ENCODE assay signal across 23 cellular contexts in genomic region chr7:45106820-45107219, GRCh38. TPM values are rescaled to one million over a fixed set of nuclear protein-coding genes. Genes with fewer than 3 reads are reported as not detected.
DNase-seq lines count a peak whose midpoint lies in the region; ATAC-seq, FAIRE-seq and TF ChIP-seq lines count a peak whose summit lies in the region.
"Had no signal": no experiment of that assay in that cellular context is flagged by ENCODE, and none has a peak within 500 bp of the region (broad histone marks: within the 10 kb centered on the region; RNA-seq: fewer than 3 reads in every experiment).

No MANE protein-coding gene starts in this region.

- H3K36me3 ChIP-seq in HepG2 (replicated peaks in 1 of 2; ENCODE audit: control insufficient read depth in 1 of 2, insufficient read depth in 2 of 2, low read length in 2 of 2) (peaks cover 50 to 75% of the 10 kb centered on the region in 2 experiments), right lobe of liver (peaks cover 16 to 73% (median 48%) of the 10 kb centered on the region in 4 donors), OCI-LY7 (ENCODE audit: insufficient read depth, low read length) (peaks cover 84% of the 10 kb centered on the region), endodermal cell (ENCODE audit: control insufficient read depth, insufficient read depth, low read length) (peaks cover 75% of the 10 kb centered on the region), sigmoid colon (peaks cover 60 to 77% (median 68%) of the 10 kb centered on the region in 4 donors), SK-N-SH (replicated peaks in 1 of 2; ENCODE audit: control insufficient read depth in 1 of 2, insufficient read depth in 2 of 2, low read length in 1 of 2) (peaks cover 62 to 75% of the 10 kb centered on the region in 2 experiments)

- TF ChIP-seq CTCF in HepG2 (CRISPR knock-in tag; IDR thresholded peaks at IDR 0.05), result no peak
- TF ChIP-seq CTCF in right lobe of liver (IDR thresholded peaks at IDR 0.05), result no peak
- no peak for TF ChIP-seq CTCF in OCI-LY7 (conservative IDR thresholded peaks at IDR 0.05; ENCODE audit: low read length)
- no peak for TF ChIP-seq CTCF in endodermal cell (conservative IDR thresholded peaks at IDR 0.05)
- TF ChIP-seq CTCF in sigmoid colon (IDR thresholded peaks at IDR 0.05), result no peak
- TF ChIP-seq CTCF in SK-N-SH (IDR thresholded peaks at IDR 0.05), result no peak

- H3K36me3 Mint-ChIP-seq in endodermal cell (ENCODE audit: low read depth), result peaks cover 62% of the 10 kb centered on the region

- 96% methylated on average over 5 of the region's 8 CpGs for WGBS in HepG2 (ENCODE audit: low lambda C conversion rate)
- WGBS in right lobe of liver (ENCODE audit: insufficient coverage, low coverage, low lambda C conversion rate, missing lambda C conversion rate), result 85% methylated on average over 5 of the region's 8 CpGs
- 82 to 100% methylated on average over 3 to 8 of the region's 8 CpGs for WGBS in endodermal cell (ENCODE audit: insufficient coverage in 1 of 2, insufficient read length in 1 of 2), 2 experiments
- WGBS in sigmoid colon, 2 donors, result 73 to 74% methylated on average over 8 of the region's 8 CpGs
- WGBS in SK-N-SH (ENCODE audit: low lambda C conversion rate), result 84% methylated on average over 7 of the region's 8 CpGs

- H4K20me1 ChIP-seq in HepG2 (ENCODE audit: insufficient read depth, low read length), result peaks cover 22% of the 10 kb centered on the region
- H4K20me1 ChIP-seq in OCI-LY7 (ENCODE audit: insufficient read depth, low read length), result peaks cover 27% of the 10 kb centered on the region
- peaks cover 64% of the 10 kb centered on the region for H4K20me1 ChIP-seq in SK-N-SH (ENCODE audit: insufficient read depth)

- BruUV-seq in HepG2 (replicated peaks; lab: Mats Ljungman, UMichigan), result no TSS peak
- BruUV-seq in OCI-LY7 (replicated peaks; lab: Mats Ljungman, UMichigan), result no TSS peak

- H3K9me3 Mint-ChIP-seq in endodermal cell, result no peaks in the 10 kb centered on the region

- no peaks in the 10 kb centered on the region for H3K27me3 Mint-ChIP-seq in endodermal cell (ENCODE audit: insufficient read depth)

- peaks cover 6% of the 10 kb centered on the region for H3K4me1 Mint-ChIP-seq in endodermal cell

- no peak overlapping the region for H3K27ac Mint-ChIP-seq in endodermal cell

- no peak overlapping the region for H3K4me3 ChIP-seq in HepG2 (replicated peaks in 1 of 3; ENCODE audit: insufficient read depth in 1 of 3, low read depth in 2 of 3, low read length in 3 of 3)
- no peak overlapping the region for H3K4me3 ChIP-seq in right lobe of liver
- no peak overlapping the region for H3K4me3 ChIP-seq in OCI-LY7 (ENCODE audit: low read depth, low read length, poor library complexity, severe bottlenecking)
- no peak overlapping the region for H3K4me3 ChIP-seq in endodermal cell (ENCODE audit: low read length)
- H3K4me3 ChIP-seq in sigmoid colon, result no peak overlapping the region
- H3K4me3 ChIP-seq in SK-N-SH (ENCODE audit: low read depth in 2 of 2, low read length in 1 of 2), result no peak overlapping the region

- H3K27ac ChIP-seq in HepG2 (ENCODE audit: extremely low read length, insufficient read depth, low read length) (no peak overlapping the region), right lobe of liver (no peak overlapping the region), OCI-LY7 (ENCODE audit: low read depth, low read length, poor library complexity, severe bottlenecking) (no peak overlapping the region), endodermal cell (ENCODE audit: low read depth, low read length) (no peak overlapping the region), sigmoid colon (no peak overlapping the region), SK-N-SH (ENCODE audit: low read depth in 2 of 2, low read length in 1 of 2) (no peak overlapping the region)
- H3K27ac ChIP-seq: KMS-11 had no signal

- DNase-seq in HepG2 (ENCODE audit: low spot score), result no peak
- DNase-seq in right lobe of liver, result no peak
- no peak for DNase-seq in OCI-LY7 (ENCODE audit: low spot score)
- DNase-seq in endodermal cell, result peak; percentile 27
- peak; percentile 25 for DNase-seq in sigmoid colon
- DNase-seq in SK-N-SH, result no peak
- DNase-seq in GM19239 (ENCODE audit: insufficient read length, low spot score), result no peak
- DNase-seq: ACHN, COR-L47, GF-D8, NCI-H1417, NCI-H187, NCI-H2107, NCI-H510A, NCI-H748 treated with DMSO at 0.1 percent for 48 hours, OCI-M1, SHP77 treated with DMSO at 0.1 percent for 48 hours had no signal

- TF ChIP-seq RAD21 in HepG2 (CRISPR knock-in tag; IDR thresholded peaks at IDR 0.05), result no peak
- no peak for TF ChIP-seq RAD21 in SK-N-SH (IDR thresholded peaks at IDR 0.05; ENCODE audit: low read length)

- FAIRE-seq in HepG2 (lab: Jason Lieb, UNC), result no peak
- FAIRE-seq in GM19239 (lab: Jason Lieb, UNC), result no peak
- FAIRE-seq: H54 had no signal

- intact Hi-C loops in HepG2 (cut with micrococcal nuclease; ENCODE audit: unreplicated experiment) (no loop called here), right lobe of liver (cut with DNase I) (no loop called here), OCI-LY7 (cut with micrococcal nuclease; ENCODE audit: unreplicated experiment) (no loop called here), sigmoid colon (cut with DNase I) (no loop called here)

- in situ Hi-C loops in HepG2 (cut with HindIII; ENCODE audit: extremely low pct_ligation_motif_present, low pct_unique_long_range_greater_than_20kb), result no loop called here

- no peaks in the 10 kb centered on the region for H3K9me2 ChIP-seq in OCI-LY7 (ENCODE audit: insufficient read depth, low read length)
- H3K9me2 ChIP-seq in SK-N-SH, result no peaks in the 10 kb centered on the region

- POLR2A ChIA-PET in HepG2 (lab: Yijun Ruan, JAX), result no interaction called here
- POLR2A ChIA-PET in OCI-LY7 (lab: Charles Lee), result no interaction called here
- POLR2A ChIA-PET in SK-N-SH (lab: Yijun Ruan, JAX), result no interaction called here

- CTCF ChIA-PET in HepG2 (lab: Yijun Ruan, JAX; ENCODE audit: low intra/inter-chr PET ratio, low total read pairs) (no interaction called here), OCI-LY7 (lab: Charles Lee; ENCODE audit: unreplicated experiment) (no interaction called here), SK-N-SH (lab: Yijun Ruan, JAX) (no interaction called here)

- TF ChIP-seq POLR2A in HepG2 (IDR thresholded peaks at IDR 0.05; ENCODE audit: insufficient read depth in 1 of 2, low read depth in 2 of 2, low read length in 2 of 2) (0 out of 4 replicates have a peak, but pooled peaks have one; percentile 16 to 21), right lobe of liver (IDR thresholded peaks at IDR 0.05) (no peak), sigmoid colon (IDR thresholded peaks at IDR 0.05) (no peak)

- no peaks in the 10 kb centered on the region for H3F3A ChIP-seq in SK-N-SH (replicated peaks; ENCODE audit: insufficient read depth)

- H3K9me3 ChIP-seq in HepG2 (ENCODE audit: low read length), result no peaks in the 10 kb centered on the region
- H3K9me3 ChIP-seq in right lobe of liver, result no peaks in the 10 kb centered on the region
- no peaks in the 10 kb centered on the region for H3K9me3 ChIP-seq in OCI-LY7 (ENCODE audit: low read length)
- H3K9me3 ChIP-seq in endodermal cell (ENCODE audit: control insufficient read depth, low read length), result no peaks in the 10 kb centered on the region
- H3K9me3 ChIP-seq in sigmoid colon, result no peaks in the 10 kb centered on the region
- H3K9me3 ChIP-seq in SK-N-SH, result no peaks in the 10 kb centered on the region

- H3K4me1 ChIP-seq in HepG2 (ENCODE audit: insufficient read depth, low read length), result peaks cover 41% of the 10 kb centered on the region
- peaks cover 0 to 20% (median 4%) of the 10 kb centered on the region in 4 donors for H3K4me1 ChIP-seq in right lobe of liver
- H3K4me1 ChIP-seq in OCI-LY7 (ENCODE audit: insufficient read depth, low read length, poor library complexity, severe bottlenecking), result peaks cover 30% of the 10 kb centered on the region
- no peaks in the 10 kb centered on the region for H3K4me1 ChIP-seq in endodermal cell (ENCODE audit: control insufficient read depth, insufficient read depth, low read length)
- H3K4me1 ChIP-seq in sigmoid colon, result peaks cover 0 to 43% (median 38%) of the 10 kb centered on the region in 4 donors
- peaks cover 7 to 21% of the 10 kb centered on the region in 2 experiments; a peak in 2 of 4 replicates for H3K4me1 ChIP-seq in SK-N-SH (ENCODE audit: control insufficient read depth in 1 of 2, insufficient read depth in 2 of 2, low read depth in 1 of 2, low read length in 1 of 2)

- H3K79me2 ChIP-seq in HepG2 (ENCODE audit: insufficient read depth, low read length) (peaks cover 53% of the 10 kb centered on the region), OCI-LY7 (ENCODE audit: insufficient read depth, low read depth, low read length) (peaks cover 54% of the 10 kb centered on the region), SK-N-SH (ENCODE audit: insufficient read depth) (peaks cover 71% of the 10 kb centered on the region)

- no peak overlapping the region for H3K9ac ChIP-seq in HepG2 (ENCODE audit: insufficient read depth, low read depth, low read length)
- no peak overlapping the region for H3K9ac ChIP-seq in endodermal cell (ENCODE audit: extremely low read depth, low read length, poor library complexity, severe bottlenecking)
- H3K9ac ChIP-seq in SK-N-SH, result no peak overlapping the region
- H3K9ac ChIP-seq: KMS-11 had no signal

- no peak overlapping the region for H3K4me3 Mint-ChIP-seq in endodermal cell
- H3K4me3 Mint-ChIP-seq: CD14-positive monocyte had no signal

- H3K27me3 ChIP-seq in HepG2 (ENCODE audit: control insufficient read depth in 1 of 2, insufficient read depth in 2 of 2, low read length in 2 of 2), result no peaks in the 10 kb centered on the region; a peak in 1 of 5 replicates
- no peaks in the 10 kb centered on the region for H3K27me3 ChIP-seq in right lobe of liver
- H3K27me3 ChIP-seq in endodermal cell (ENCODE audit: control insufficient read depth, insufficient read depth, low read length, poor library complexity, severe bottlenecking), result no peaks in the 10 kb centered on the region
- H3K27me3 ChIP-seq in sigmoid colon, result no peaks in the 10 kb centered on the region
- H3K27me3 ChIP-seq in SK-N-SH (ENCODE audit: insufficient read depth), result no peaks in the 10 kb centered on the region

- H2AFZ ChIP-seq in HepG2 (ENCODE audit: low read length), result no peak overlapping the region
- no peak overlapping the region for H2AFZ ChIP-seq in OCI-LY7 (ENCODE audit: low read length)
- no peak overlapping the region for H2AFZ ChIP-seq in SK-N-SH (ENCODE audit: low read depth)

- TF ChIP-seq EP300 in HepG2 (IDR thresholded peaks at IDR 0.05; ENCODE audit: low read depth in 2 of 2, low read length in 2 of 2) (no peak), HepG2 (CRISPR knock-in tag; IDR thresholded peaks at IDR 0.05; ENCODE audit: borderline replicate concordance) (no peak), sigmoid colon (IDR thresholded peaks at IDR 0.05) (no peak), SK-N-SH (IDR thresholded peaks at IDR 0.05; ENCODE audit: borderline replicate concordance in 1 of 2, low read depth in 1 of 2, low read length in 1 of 2) (no peak)

- H3K4me2 ChIP-seq in HepG2 (ENCODE audit: low read depth, low read length) (peak overlapping the region; percentile 34; the same call in 1 of the 2 replicates), OCI-LY7 (ENCODE audit: low read length) (peak overlapping the region; percentile 63; the same call in 1 of the 2 replicates), SK-N-SH (no peak overlapping the region)
- H3K4me2 ChIP-seq: KMS-11 had no signal

- ATAC-seq in HepG2 (no peak), right lobe of liver (no peak), GM19351 (IDR thresholded peaks at IDR 0.05; ENCODE audit: unreplicated experiment) (no peak)
- ATAC-seq: SK-N-SH treated with all-trans-retinoic acid at 6 μM for 48 hours had no signal

RNA-seq across cellular contexts. Expression of gene TBRG4, which starts 4.7 kb away (rescaled TPM):
- total RNA-seq in HepG2 (2016; rRNA removed; fragmentation: Illumina TruSeq; extraction: Trizol) (87.8 and 90.3 TPM in 2 replicates), right lobe of liver (10 to 100 TPM; 33.0 to 57.1 (median 41.7) TPM), OCI-LY7 (2022) (137 and 141 TPM in 2 replicates), endodermal cell (10 to 100 TPM; 66.7 to 95.9 TPM), sigmoid colon (10 to 100 TPM; 40.3 to 57.1 (median 46.8) TPM)
- total RNA-seq in HepG2 (2016; cell fraction: cytosol; rRNA removed; fragmentation: Illumina TruSeq; extraction: Trizol; ENCODE audit: low read depth), result 33.6 and 34.9 TPM in 2 replicates
- total RNA-seq in HepG2 (2016; cell fraction: insoluble cytoplasmic fraction; rRNA removed; fragmentation: Illumina TruSeq; extraction: Trizol), result 87.0 and 89.8 TPM in 2 replicates
- total RNA-seq in HepG2 (2016; cell fraction: membrane; rRNA removed; fragmentation: Illumina TruSeq; extraction: Trizol), result 33.7 and 38.0 TPM in 2 replicates
- total RNA-seq in HepG2 (2016; cell fraction: nucleus; rRNA removed; fragmentation: Illumina TruSeq; extraction: Trizol), result 82.0 and 84.8 TPM in 2 replicates
- polyA plus RNA-seq in HepG2 (2011; rRNA removed) (107 and 122 TPM in 2 replicates), sigmoid colon (10 to 100 TPM; 31.8 to 80.1 (median 44.6) TPM), SK-N-SH (2012; rRNA removed) (76.2 and 89.4 TPM in 2 replicates)
- polyA plus RNA-seq in HepG2 (2011; cell fraction: cytosol; rRNA removed), result 79.2 and 104 TPM in 2 replicates
- 370 and 388 TPM in 2 replicates for polyA plus RNA-seq in HepG2 (2011; cell fraction: nucleus; rRNA removed)
- polyA plus RNA-seq in HepG2 (2012), result 54.3 and 62.8 TPM in 2 replicates
- 11.2 and 11.7 TPM in 2 replicates for polyA plus RNA-seq in HepG2 (2016; cell fraction: cytosol; fragmentation: Illumina TruSeq; extraction: Trizol; ENCODE audit: low read depth)
- polyA plus RNA-seq in HepG2 (2016; cell fraction: insoluble cytoplasmic fraction; fragmentation: Illumina TruSeq; extraction: Trizol; ENCODE audit: low read depth), result 71.7 and 72.0 TPM in 2 replicates
- polyA plus RNA-seq in HepG2 (2016; cell fraction: membrane; fragmentation: Illumina TruSeq; extraction: Trizol; ENCODE audit: low read depth), result 17.4 and 18.6 TPM in 2 replicates
- 105 and 123 TPM in 2 replicates for polyA plus RNA-seq in HepG2 (2016; cell fraction: nucleus; fragmentation: Illumina TruSeq; extraction: Trizol; ENCODE audit: insufficient read depth, low read depth)
- polyA minus RNA-seq in HepG2 (2011; rRNA and poly(A)+ RNA removed; ENCODE audit: low replicate concordance), result 224 and 418 TPM in 2 replicates
- 56.5 and 63.0 TPM in 2 replicates for polyA minus RNA-seq in HepG2 (2011; cell fraction: cytosol; rRNA and poly(A)+ RNA removed)
- polyA minus RNA-seq in HepG2 (2011; cell fraction: nucleus; rRNA and poly(A)+ RNA removed), result 193 and 254 TPM in 2 replicates
- total RNA-seq in OCI-LY7 (2014; rRNA removed; shearing (Covaris generic)), result 113 and 117 TPM in 2 replicates
- 52.1 TPM for polyA plus RNA-seq in endodermal cell (2013, experiment 1 of 2)
- 54.2 TPM for polyA plus RNA-seq in endodermal cell (2013, experiment 2 of 2)
- polyA plus RNA-seq in SK-N-SH (2012; cell fraction: cytosol; rRNA removed), result 29.3 and 48.3 TPM in 2 replicates
- 211 and 212 TPM in 2 replicates for polyA plus RNA-seq in SK-N-SH (2012; cell fraction: nucleus; rRNA removed)

RNA-seq across cellular contexts. Expression of gene NACAD, which starts 18.1 kb away (rescaled TPM):
- total RNA-seq in HepG2 (2016; rRNA removed; fragmentation: Illumina TruSeq; extraction: Trizol) (0.08 TPM in 1 of 2 replicates, not detected in the other), right lobe of liver (under 1 TPM in 5 of 6 experiments, not detected in 1; 0.09 to 0.42 (median 0.12) TPM), OCI-LY7 (2022) (not detected in 2 replicates), endodermal cell (1 to 10 TPM; 5.8 to 6.7 TPM), sigmoid colon (1 to 10 TPM; 3.2 to 8.9 (median 4.9) TPM)
- not detected in 2 replicates for total RNA-seq in HepG2 (2016; cell fraction: cytosol; rRNA removed; fragmentation: Illumina TruSeq; extraction: Trizol; ENCODE audit: low read depth)
- 0.02 and 0.07 TPM in 2 replicates for total RNA-seq in HepG2 (2016; cell fraction: insoluble cytoplasmic fraction; rRNA removed; fragmentation: Illumina TruSeq; extraction: Trizol)
- total RNA-seq in HepG2 (2016; cell fraction: membrane; rRNA removed; fragmentation: Illumina TruSeq; extraction: Trizol), result not detected in 2 replicates
- total RNA-seq in HepG2 (2016; cell fraction: nucleus; rRNA removed; fragmentation: Illumina TruSeq; extraction: Trizol), result not detected in 2 replicates
- polyA plus RNA-seq in HepG2 (2011; rRNA removed) (0.04 and 0.07 TPM in 2 replicates), sigmoid colon (1 to 10 TPM in 1 of 3 donors, under 1 TPM in 2; 0.23 to 1.9 (median 0.60) TPM), SK-N-SH (2012; rRNA removed) (1.5 and 2.8 TPM in 2 replicates)
- 0.04 and 0.06 TPM in 2 replicates for polyA plus RNA-seq in HepG2 (2011; cell fraction: cytosol; rRNA removed)
- 0.45 and 0.54 TPM in 2 replicates for polyA plus RNA-seq in HepG2 (2011; cell fraction: nucleus; rRNA removed)
- 0.54 and 0.63 TPM in 2 replicates for polyA plus RNA-seq in HepG2 (2012)
- polyA plus RNA-seq in HepG2 (2016; cell fraction: cytosol; fragmentation: Illumina TruSeq; extraction: Trizol; ENCODE audit: low read depth), result not detected in 2 replicates
- polyA plus RNA-seq in HepG2 (2016; cell fraction: insoluble cytoplasmic fraction; fragmentation: Illumina TruSeq; extraction: Trizol; ENCODE audit: low read depth), result 0.08 TPM in 1 of 2 replicates, not detected in the other
- not detected in 2 replicates for polyA plus RNA-seq in HepG2 (2016; cell fraction: membrane; fragmentation: Illumina TruSeq; extraction: Trizol; ENCODE audit: low read depth)
- 0.15 and 0.89 TPM in 2 replicates for polyA plus RNA-seq in HepG2 (2016; cell fraction: nucleus; fragmentation: Illumina TruSeq; extraction: Trizol; ENCODE audit: insufficient read depth, low read depth)
- 0.05 TPM in 1 of 2 replicates, not detected in the other for polyA minus RNA-seq in HepG2 (2011; rRNA and poly(A)+ RNA removed; ENCODE audit: low replicate concordance)
- 0.09 and 0.20 TPM in 2 replicates for polyA minus RNA-seq in HepG2 (2011; cell fraction: cytosol; rRNA and poly(A)+ RNA removed)
- 0.13 and 0.25 TPM in 2 replicates for polyA minus RNA-seq in HepG2 (2011; cell fraction: nucleus; rRNA and poly(A)+ RNA removed)
- total RNA-seq in OCI-LY7 (2014; rRNA removed; shearing (Covaris generic)), result not detected in 2 replicates
- polyA plus RNA-seq in endodermal cell (2013, experiment 1 of 2), result 25.0 TPM
- polyA plus RNA-seq in endodermal cell (2013, experiment 2 of 2), result 21.5 TPM
- polyA plus RNA-seq in SK-N-SH (2012; cell fraction: cytosol; rRNA removed), result 1.1 and 1.9 TPM in 2 replicates
- 5.8 and 9.2 TPM in 2 replicates for polyA plus RNA-seq in SK-N-SH (2012; cell fraction: nucleus; rRNA removed)
- polyA plus RNA-seq: CD14-positive monocyte had no signal

RNA-seq across cellular contexts. Expression of gene RAMP3, which starts 50.8 kb away (rescaled TPM):
- total RNA-seq in HepG2 (2016; rRNA removed; fragmentation: Illumina TruSeq; extraction: Trizol) (not detected in 2 replicates), right lobe of liver (10 to 100 TPM in 4 of 6 experiments, 1 to 10 TPM in 2; 3.6 to 25.9 (median 23.4) TPM), OCI-LY7 (2022) (not detected in 2 replicates), endodermal cell (not detected), sigmoid colon (10 to 100 TPM; 18.4 to 57.8 (median 33.7) TPM)
- total RNA-seq in HepG2 (2016; cell fraction: cytosol; rRNA removed; fragmentation: Illumina TruSeq; extraction: Trizol; ENCODE audit: low read depth), result not detected in 2 replicates
- not detected in 2 replicates for total RNA-seq in HepG2 (2016; cell fraction: insoluble cytoplasmic fraction; rRNA removed; fragmentation: Illumina TruSeq; extraction: Trizol)
- total RNA-seq in HepG2 (2016; cell fraction: membrane; rRNA removed; fragmentation: Illumina TruSeq; extraction: Trizol), result not detected in 2 replicates
- total RNA-seq in HepG2 (2016; cell fraction: nucleus; rRNA removed; fragmentation: Illumina TruSeq; extraction: Trizol), result not detected in 2 replicates
- polyA plus RNA-seq in HepG2 (2011; rRNA removed) (not detected in 2 replicates), sigmoid colon (10 to 100 TPM in 1 of 3 donors, 1 to 10 TPM in 2; 2.5 to 26.0 (median 4.8) TPM), SK-N-SH (2012; rRNA removed) (not detected in 2 replicates)
- not detected in 2 replicates for polyA plus RNA-seq in HepG2 (2011; cell fraction: cytosol; rRNA removed)
- not detected in 2 replicates for polyA plus RNA-seq in HepG2 (2011; cell fraction: nucleus; rRNA removed)
- polyA plus RNA-seq in HepG2 (2012), result not detected in 2 replicates
- not detected in 2 replicates for polyA plus RNA-seq in HepG2 (2016; cell fraction: cytosol; fragmentation: Illumina TruSeq; extraction: Trizol; ENCODE audit: low read depth)
- not detected in 2 replicates for polyA plus RNA-seq in HepG2 (2016; cell fraction: insoluble cytoplasmic fraction; fragmentation: Illumina TruSeq; extraction: Trizol; ENCODE audit: low read depth)
- polyA plus RNA-seq in HepG2 (2016; cell fraction: membrane; fragmentation: Illumina TruSeq; extraction: Trizol; ENCODE audit: low read depth), result not detected in 2 replicates
- not detected in 2 replicates for polyA plus RNA-seq in HepG2 (2016; cell fraction: nucleus; fragmentation: Illumina TruSeq; extraction: Trizol; ENCODE audit: insufficient read depth, low read depth)
- not detected in 2 replicates for polyA minus RNA-seq in HepG2 (2011; rRNA and poly(A)+ RNA removed; ENCODE audit: low replicate concordance)
- not detected in 2 replicates for polyA minus RNA-seq in HepG2 (2011; cell fraction: cytosol; rRNA and poly(A)+ RNA removed)
- not detected in 2 replicates for polyA minus RNA-seq in HepG2 (2011; cell fraction: nucleus; rRNA and poly(A)+ RNA removed)
- not detected in 2 replicates for total RNA-seq in OCI-LY7 (2014; rRNA removed; shearing (Covaris generic))
- not detected for polyA plus RNA-seq in endodermal cell (2013, experiment 1 of 2)
- not detected for polyA plus RNA-seq in endodermal cell (2013, experiment 2 of 2)
- 0.03 and 0.04 TPM in 2 replicates for polyA plus RNA-seq in SK-N-SH (2012; cell fraction: cytosol; rRNA removed)
- not detected in 2 replicates for polyA plus RNA-seq in SK-N-SH (2012; cell fraction: nucleus; rRNA removed)
- total RNA-seq: HT-29 had no signal
- polyA plus RNA-seq: CD14-positive monocyte had no signal

Comparison
In these comparisons a context has a peak if more than half of its experiments do, and no peak if none do; other contexts are left out.
1. POLR2A ChIP-seq: peak in HepG2 (2 of 2); none in right lobe of liver (single experiment) and sigmoid colon (0 of 2).
2. DNase-seq: peak in endodermal cell (single experiment) and sigmoid colon (single experiment); none in HepG2 (single experiment), right lobe of liver (0 of 3), OCI-LY7 (single experiment), SK-N-SH (single experiment) and GM19239 (single experiment).